2 cellular contexts compared by ENCODE assay signal in genomic region chr2:37564356-37564755, GRCh38.
TF ChIP-seq lines count a peak whose summit lies in the region.

No MANE protein-coding gene starts in this region.

TF ChIP-seq in SK-N-SH, 30 proteins besides CTCF, POLR2A, EP300 and RAD21 (continued from another document):
- TF ChIP-seq FOXM1 (IDR thresholded peaks at IDR 0.05; ENCODE audit: low read depth): no peak

TF ChIP-seq in SK-N-SH treated with all-trans-retinoic acid at 6 μM for 48 hours, 23 proteins besides CTCF, POLR2A, EP300 and RAD21 (continued from another document):
- TF ChIP-seq CREB5 (CRISPR knock-in tag; IDR thresholded peaks at IDR 0.05; ENCODE audit: low read depth) (no peak), POU6F1 (CRISPR knock-in tag; IDR thresholded peaks at IDR 0.05; ENCODE audit: borderline replicate concordance, low read depth) (no peak), TCF4 (CRISPR knock-in tag; IDR thresholded peaks at IDR 0.05; ENCODE audit: borderline replicate concordance) (no peak), ZNF8 (CRISPR knock-in tag; IDR thresholded peaks at IDR 0.05) (no peak), PPARA (CRISPR knock-in tag; IDR thresholded peaks at IDR 0.05; ENCODE audit: borderline replicate concordance) (no peak), ISL1 (CRISPR knock-in tag; IDR thresholded peaks at IDR 0.05) (no peak), TOX (CRISPR knock-in tag; IDR thresholded peaks at IDR 0.05; ENCODE audit: borderline replicate concordance) (no peak), ZNF565 (CRISPR knock-in tag; conservative IDR thresholded peaks at IDR 0.05; ENCODE audit: low read depth) (no peak), ZNF70 (CRISPR knock-in tag; IDR thresholded peaks at IDR 0.05) (no peak), ZC3H10 (CRISPR knock-in tag; IDR thresholded peaks at IDR 0.05) (no peak)
- TF ChIP-seq, protein P1, sequence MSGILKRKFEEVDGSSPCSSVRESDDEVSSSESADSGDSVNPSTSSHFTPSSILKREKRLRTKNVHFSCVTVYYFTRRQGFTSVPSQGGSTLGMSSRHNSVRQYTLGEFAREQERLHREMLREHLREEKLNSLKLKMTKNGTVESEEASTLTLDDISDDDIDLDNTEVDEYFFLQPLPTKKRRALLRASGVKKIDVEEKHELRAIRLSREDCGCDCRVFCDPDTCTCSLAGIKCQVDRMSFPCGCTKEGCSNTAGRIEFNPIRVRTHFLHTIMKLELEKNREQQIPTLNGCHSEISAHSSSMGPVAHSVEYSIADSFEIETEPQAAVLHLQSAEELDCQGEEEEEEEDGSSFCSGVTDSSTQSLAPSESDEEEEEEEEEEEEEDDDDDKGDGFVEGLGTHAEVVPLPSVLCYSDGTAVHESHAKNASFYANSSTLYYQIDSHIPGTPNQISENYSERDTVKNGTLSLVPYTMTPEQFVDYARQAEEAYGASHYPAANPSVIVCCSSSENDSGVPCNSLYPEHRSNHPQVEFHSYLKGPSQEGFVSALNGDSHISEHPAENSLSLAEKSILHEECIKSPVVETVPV (CRISPR knock-in tag; IDR thresholded peaks at IDR 0.05): no peak
- TF ChIP-seq, protein P2, sequence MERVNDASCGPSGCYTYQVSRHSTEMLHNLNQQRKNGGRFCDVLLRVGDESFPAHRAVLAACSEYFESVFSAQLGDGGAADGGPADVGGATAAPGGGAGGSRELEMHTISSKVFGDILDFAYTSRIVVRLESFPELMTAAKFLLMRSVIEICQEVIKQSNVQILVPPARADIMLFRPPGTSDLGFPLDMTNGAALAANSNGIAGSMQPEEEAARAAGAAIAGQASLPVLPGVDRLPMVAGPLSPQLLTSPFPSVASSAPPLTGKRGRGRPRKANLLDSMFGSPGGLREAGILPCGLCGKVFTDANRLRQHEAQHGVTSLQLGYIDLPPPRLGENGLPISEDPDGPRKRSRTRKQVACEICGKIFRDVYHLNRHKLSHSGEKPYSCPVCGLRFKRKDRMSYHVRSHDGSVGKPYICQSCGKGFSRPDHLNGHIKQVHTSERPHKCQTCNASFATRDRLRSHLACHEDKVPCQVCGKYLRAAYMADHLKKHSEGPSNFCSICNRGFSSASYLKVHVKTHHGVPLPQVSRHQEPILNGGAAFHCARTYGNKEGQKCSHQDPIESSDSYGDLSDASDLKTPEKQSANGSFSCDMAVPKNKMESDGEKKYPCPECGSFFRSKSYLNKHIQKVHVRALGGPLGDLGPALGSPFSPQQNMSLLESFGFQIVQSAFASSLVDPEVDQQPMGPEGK (CRISPR knock-in tag; IDR thresholded peaks at IDR 0.05; ENCODE audit: borderline replicate concordance): no peak
